Comparison of ENCODE assay signal across 15 cellular contexts in the genomic region with DNA sequence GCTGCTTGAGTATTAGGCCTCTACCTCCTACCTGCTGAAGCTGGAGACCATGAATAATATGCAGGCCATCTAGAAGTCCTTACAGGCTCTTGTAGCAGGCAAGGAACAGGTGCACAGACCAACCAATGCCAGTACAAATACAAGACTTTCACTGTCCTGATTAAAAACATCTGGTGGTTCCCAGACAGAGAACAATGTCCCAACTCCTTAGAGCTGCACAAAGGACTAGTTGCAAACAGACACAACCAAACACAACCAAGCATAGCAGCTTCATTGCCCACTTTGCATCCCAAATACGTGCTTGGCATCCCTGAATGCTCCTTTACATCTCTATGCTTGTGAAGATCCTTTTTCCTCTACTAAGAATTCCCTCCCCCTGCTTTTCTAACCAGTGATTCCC.
A peak's percentile ranks its signal among the peaks of the same experiment; 100 is the strongest.
DNase-seq lines count a peak whose midpoint lies in the region; ATAC-seq lines count a peak whose summit lies in the region.
"Had no signal": no experiment of that assay in that cellular context is flagged by ENCODE, and none has a peak within 500 bp of the region (broad histone marks: within the 10 kb centered on the region; RNA-seq: fewer than 3 reads in every experiment).

No MANE protein-coding gene starts in this region.

- H3K4me1 ChIP-seq in NT2/D1 (ENCODE audit: insufficient read depth, insufficient read length), result no peaks in the 10 kb centered on the region
- H3K4me1 ChIP-seq: BE2C had no signal

- H3K27me3 ChIP-seq in NT2/D1 (ENCODE audit: insufficient read depth, insufficient read length), result no peaks in the 10 kb centered on the region
- H3K27me3 ChIP-seq: BE2C had no signal

- no peak overlapping the region for H3K4me3 ChIP-seq in NT2/D1 (ENCODE audit: insufficient read length, low read depth)
- H3K4me3 ChIP-seq: PC-9 had no signal

- H3K9me3 ChIP-seq in NT2/D1 (ENCODE audit: insufficient read depth, low read length), result no peaks in the 10 kb centered on the region
- H3K9me3 ChIP-seq: BE2C had no signal

- DNase-seq in DMS53 treated with DMSO at 0.1 percent for 48 hours (lab: John Stamatoyannopoulos, UW; ENCODE audit: unreplicated experiment), result peak; percentile 22
- peak; percentile 36 for DNase-seq in NT2/D1 (ENCODE audit: low read depth, low spot score)
- peak; percentile 19 to 33 for DNase-seq in hippocampal formation (lab: John Stamatoyannopoulos, UW)
- peak; percentile 80 for DNase-seq in putamen (ENCODE audit: low spot score)
- no peak for DNase-seq in effector CD8-positive, alpha-beta T cell (lab: John Stamatoyannopoulos, UW)
- DNase-seq in COLO668 (lab: John Stamatoyannopoulos, UW; ENCODE audit: unreplicated experiment), result no peak
- DNase-seq in D341Med (ENCODE audit: low spot score), result no peak
- DNase-seq: ACHN; BE2C; CD4-positive, alpha-beta memory T cell; KBM-7; NCI-H1930; NCI-H526; PC-9 had no signal

- H3K9ac ChIP-seq in NT2/D1 (ENCODE audit: insufficient read length, low read depth), result no peak overlapping the region

- no peaks in the 10 kb centered on the region for H3K36me3 ChIP-seq in NT2/D1 (ENCODE audit: insufficient read depth, insufficient read length, low read length)
- H3K36me3 ChIP-seq: BE2C had no signal

- no peak for ATAC-seq in HG02763 (IDR thresholded peaks at IDR 0.05; ENCODE audit: unreplicated experiment)

Comparison
In these comparisons a context has a peak if more than half of its experiments do, and no peak if none do; other contexts are left out.
1. DNase-seq: peak in DMS53 treated with DMSO at 0.1 percent for 48 hours (single experiment), NT2/D1 (single experiment), hippocampal formation (2 of 2) and putamen (single experiment); none in effector CD8-positive, alpha-beta T cell (single experiment), COLO668 (single experiment) and D341Med (single experiment).